ENCODE assay signal across 9 cellular contexts in genomic region chr2:40488101-40488598, GRCh38. TPM values are rescaled to one million over a fixed set of nuclear protein-coding genes. Genes with fewer than 3 reads are reported as not detected.
DNase-seq lines count a peak whose midpoint lies in the region; ATAC-seq and TF ChIP-seq lines count a peak whose summit lies in the region.
"Had no signal": no experiment of that assay in that cellular context is flagged by ENCODE, and none has a peak within 500 bp of the region (broad histone marks: within the 10 kb centered on the region; RNA-seq: fewer than 3 reads in every experiment).

No MANE protein-coding gene starts in this region.

- ATAC-seq in GM18519 (IDR thresholded peaks at IDR 0.05; ENCODE audit: low FRiP score, unreplicated experiment) = no peak

- DNase-seq in DMS53 (lab: John Stamatoyannopoulos, UW) (peak; percentile 57), DMS53 treated with DMSO at 0.1 percent for 48 hours (lab: John Stamatoyannopoulos, UW; ENCODE audit: unreplicated experiment) (no peak), SJCRH30 (peak in 1 of 2 experiments; percentile 71), left ventricle myocardium inferior (no peak), thyroid gland (no peak), epidermal melanocyte (ENCODE audit: insufficient read length, low spot score) (no peak), NCI-H1105 (lab: John Stamatoyannopoulos, UW) (no peak)

- WGBS in thyroid gland, 2 donors = 57 to 62% methylated on average over 4 of the region's 4 CpGs

- H3K27ac ChIP-seq in SJCRH30 (peak overlapping the region; percentile 27; the same call in 1 of the 2 replicates), left ventricle myocardium inferior (replicated peaks) (peak overlapping the region; percentile 84), thyroid gland (no peak overlapping the region)
- H3K27ac ChIP-seq: epithelial cell of prostate had no signal

- intact Hi-C loops in left ventricle myocardium inferior (cut with micrococcal nuclease) (no loop called here), thyroid gland (cut with DNase I) (no loop called here)

- H3K4me3 ChIP-seq in SJCRH30 = peak overlapping the region; percentile 5; the same call in 1 of the 2 replicates
- H3K4me3 ChIP-seq in left ventricle myocardium inferior = peak overlapping the region; percentile 68
- H3K4me3 ChIP-seq in thyroid gland (replicated peaks in 1 of 3) = no peak overlapping the region

- H3K9me3 ChIP-seq in SJCRH30 (replicated peaks) (peaks cover 6% of the 10 kb centered on the region), left ventricle myocardium inferior (replicated peaks) (peaks cover 7% of the 10 kb centered on the region), thyroid gland (no peaks in the 10 kb centered on the region)

- H3K36me3 ChIP-seq in SJCRH30 (no peaks in the 10 kb centered on the region), left ventricle myocardium inferior (no peaks in the 10 kb centered on the region), thyroid gland (no peaks in the 10 kb centered on the region)

- no peak for TF ChIP-seq POLR2A in thyroid gland (IDR thresholded peaks at IDR 0.05)

- no peaks in the 10 kb centered on the region for H3K27me3 ChIP-seq in SJCRH30
- no peaks in the 10 kb centered on the region for H3K27me3 ChIP-seq in left ventricle myocardium inferior (ENCODE audit: low read depth)
- H3K27me3 ChIP-seq in thyroid gland = no peaks in the 10 kb centered on the region

- peaks cover 13% of the 10 kb centered on the region for H3K4me1 ChIP-seq in SJCRH30
- peaks cover 75% of the 10 kb centered on the region for H3K4me1 ChIP-seq in left ventricle myocardium inferior
- peaks cover 0 to 4% of the 10 kb centered on the region in 2 donors for H3K4me1 ChIP-seq in thyroid gland

- TF ChIP-seq CTCF in left ventricle myocardium inferior (IDR thresholded peaks at IDR 0.05; ENCODE audit: borderline replicate concordance) = peak; percentile 67
- TF ChIP-seq CTCF in thyroid gland (IDR thresholded peaks at IDR 0.05) = peak in 4 of 6 experiments; percentile 19 to 52 (median 39)

RNA-seq across cellular contexts. Expression of gene SLC8A1, which starts 36.3 kb away (rescaled TPM):
- total RNA-seq in SJCRH30 (2014; rRNA removed; shearing (Covaris generic)) = 27.1 and 27.7 TPM in 2 replicates
- total RNA-seq in left ventricle myocardium inferior = 990 TPM
- 1 to 10 TPM; 2.0 to 5.1 (median 4.4) TPM for total RNA-seq in thyroid gland

Comparison
In these comparisons a context has a peak if more than half of its experiments do, and no peak if none do; other contexts are left out.
1. H3K27ac ChIP-seq: peak in SJCRH30 (single experiment) and left ventricle myocardium inferior (single experiment); none in thyroid gland (0 of 3).
2. H3K4me3 ChIP-seq: peak in SJCRH30 (single experiment) and left ventricle myocardium inferior (single experiment); none in thyroid gland (0 of 3).
3. RNA of gene SLC8A1, which starts 36.3 kb away (total RNA-seq): 990 TPM in left ventricle myocardium inferior (single experiment); 27.1 to 27.7 TPM in SJCRH30 and 2.0 to 5.1 TPM in thyroid gland; every median in the first group is over 10 times any median in the second.